ENCODE assay signal across 8 cellular contexts in the genomic region with DNA sequence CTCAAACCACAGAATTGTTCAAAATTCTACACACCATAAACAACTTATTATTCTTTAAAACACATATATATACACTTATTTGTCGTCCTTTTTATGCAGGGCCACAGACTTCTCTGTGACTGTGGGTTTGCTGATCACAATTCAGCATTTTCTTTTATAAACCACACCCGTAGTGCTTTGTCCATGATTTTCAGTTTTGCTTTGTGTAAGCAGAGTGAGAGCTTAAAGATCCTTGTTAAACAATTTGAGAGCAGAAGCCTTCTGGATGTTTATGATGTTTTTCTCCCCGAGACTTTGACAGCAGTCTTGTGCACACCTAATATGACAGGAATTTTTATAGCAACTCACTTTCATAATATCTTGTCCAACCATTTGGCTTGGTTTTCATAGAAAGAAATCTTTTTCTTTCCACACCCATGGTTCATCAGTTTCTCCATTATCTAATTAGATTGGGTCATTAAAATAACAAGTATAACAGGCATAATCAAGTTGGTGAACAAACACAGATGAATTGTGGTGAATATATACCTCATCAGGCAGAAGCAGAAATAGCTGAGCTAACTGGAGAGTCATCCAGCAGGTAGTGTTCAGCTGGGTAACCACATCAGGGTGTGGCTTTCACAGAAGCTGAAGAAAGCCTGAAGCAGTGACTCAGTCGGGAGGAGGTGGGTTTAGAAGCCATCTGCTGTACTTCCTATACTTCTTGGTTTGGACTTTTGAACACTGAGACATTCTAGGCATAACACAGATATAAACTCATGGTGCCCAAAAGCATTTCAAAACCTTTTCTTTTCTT. TPM values are rescaled to one million over a fixed set of nuclear protein-coding genes. Genes with fewer than 3 reads are reported as not detected.
DNase-seq lines count a peak whose midpoint lies in the region; ATAC-seq and TF ChIP-seq lines count a peak whose summit lies in the region.

No MANE protein-coding gene starts in this region.

- peak; percentile 99 for ATAC-seq in HCT116

- no peaks in the 10 kb centered on the region for H3K9me2 ChIP-seq in HCT116 (ENCODE audit: insufficient read depth)

- no peaks in the 10 kb centered on the region for H3K9me3 ChIP-seq in HCT116 (ENCODE audit: control insufficient read depth in 1 of 2, insufficient read depth in 1 of 2, low read depth in 1 of 2, low read length in 2 of 2)
- no peaks in the 10 kb centered on the region for H3K9me3 ChIP-seq in osteoblast (ENCODE audit: low read depth, low read length)

- no peak overlapping the region for H3K9ac ChIP-seq in HCT116 (ENCODE audit: low read length)

- H3K36me3 ChIP-seq in HCT116 (ENCODE audit: control insufficient read depth in 1 of 2, insufficient read depth in 2 of 2, low read length in 2 of 2) (no peaks in the 10 kb centered on the region), osteoblast (ENCODE audit: insufficient read depth, low read length) (no peaks in the 10 kb centered on the region)

- TF ChIP-seq POLR2A in HCT116 (IDR thresholded peaks at IDR 0.05; ENCODE audit: borderline replicate concordance, extremely low read depth, insufficient read depth, insufficient read length): no peak

- no peak for TF ChIP-seq RAD21 in HCT116 (IDR thresholded peaks at IDR 0.05; ENCODE audit: low read depth)

- RAD21 ChIA-PET in HCT116 (lab: Charles Lee; ENCODE audit: low non-redundant PET in 1 of 2, low total read pairs in 2 of 2, uncharacterized antibody in 2 of 2, unreplicated experiment in 2 of 2): no interaction called here

- DNase-seq in HCT116 (ENCODE audit: low read depth, low spot score) (peak; percentile 65), T-helper 2 cell (peak in 4 of 5 experiments; percentile 17 to 92 (median 38)), astrocyte of the spinal cord (ENCODE audit: low read depth, low spot score) (peak; percentile 81), NCI-H524 treated with DMSO at 0.1 percent for 48 hours (lab: John Stamatoyannopoulos, UW) (no peak), osteoblast (ENCODE audit: insufficient read length, low spot score, missing footprints) (no peak), NCI-H2081 treated with DMSO at 0.1 percent for 48 hours (lab: John Stamatoyannopoulos, UW) (no peak), globus pallidus (ENCODE audit: low spot score) (no peak)
- peak; percentile 21 to 75 for DNase-seq in stimulated activated CD4-positive, alpha-beta T cell treated with anti-CD3 and anti-CD28 coated beads, Interleukin-4, amount 100 ng/mL, for 4 hours

- peak overlapping the region; percentile 41 for H2AFZ ChIP-seq in HCT116 (ENCODE audit: low read depth, low read length, poor library complexity, severe bottlenecking)
- no peak overlapping the region for H2AFZ ChIP-seq in osteoblast (ENCODE audit: low read length)

- intact Hi-C loops in HCT116 (cut with micrococcal nuclease): no loop called here

- H3K4me3 ChIP-seq in HCT116 (replicated peaks in 1 of 2; ENCODE audit: low read depth in 1 of 2, low read length in 2 of 2): no peak overlapping the region
- no peak overlapping the region for H3K4me3 ChIP-seq in astrocyte of the spinal cord (ENCODE audit: low read depth, low read length)
- no peak overlapping the region for H3K4me3 ChIP-seq in osteoblast (ENCODE audit: insufficient read depth, low read length)

- in situ Hi-C loops in astrocyte of the spinal cord (cut with HindIII; ENCODE audit: low sequenced_read_pairs): no loop called here

- POLR2A ChIA-PET in HCT116 (lab: Charles Lee): interaction anchor here (1.3 kb wide), 1 partner anchor 9 kb away, joined by 3 read pairs; no protein-coding TSS in a partner anchor

- no peak for TF ChIP-seq CTCF in HCT116 (IDR thresholded peaks at IDR 0.05 in 2 of 3, conservative IDR thresholded peaks at IDR 0.05 in 1 of 3; ENCODE audit: borderline replicate concordance in 1 of 3, insufficient read depth in 1 of 3, low read depth in 2 of 3, low read length in 2 of 3)
- no peak for TF ChIP-seq CTCF in astrocyte of the spinal cord (IDR thresholded peaks at IDR 0.05; ENCODE audit: low read depth, low read length)
- TF ChIP-seq CTCF in osteoblast (IDR thresholded peaks at IDR 0.05; ENCODE audit: extremely low read depth, low read depth, low read length): no peak

- H3K4me1 ChIP-seq in HCT116 (ENCODE audit: control insufficient read depth in 1 of 2, insufficient read depth in 2 of 2, low read length in 2 of 2) (peaks cover 11 to 15% of the 10 kb centered on the region in 2 experiments), osteoblast (ENCODE audit: insufficient read depth, low read length) (no peaks in the 10 kb centered on the region)

- no peaks in the 10 kb centered on the region for H4K20me1 ChIP-seq in HCT116 (ENCODE audit: insufficient read depth)
- no peaks in the 10 kb centered on the region for H4K20me1 ChIP-seq in osteoblast (ENCODE audit: insufficient read depth, low read length)

- H3K27ac ChIP-seq in HCT116 (ENCODE audit: low read depth, low read length): no peak overlapping the region
- H3K27ac ChIP-seq in osteoblast (ENCODE audit: low read depth, low read length): no peak overlapping the region

- BruUV-seq in HCT116 (replicated peaks; lab: Mats Ljungman, UMichigan): no TSS peak

- peak overlapping the region; percentile 51 for H3K4me2 ChIP-seq in HCT116 (ENCODE audit: low read length)
- no peak overlapping the region for H3K4me2 ChIP-seq in osteoblast (ENCODE audit: insufficient read depth, low read length)

- CTCF ChIA-PET in HCT116 (lab: Charles Lee): interaction anchor here (1.3 kb wide), 1 partner anchor 9 kb away, joined by 6 read pairs; no protein-coding TSS in a partner anchor

- H3K79me2 ChIP-seq in HCT116 (ENCODE audit: insufficient read depth, low read length): no peaks in the 10 kb centered on the region
- no peaks in the 10 kb centered on the region for H3K79me2 ChIP-seq in osteoblast (ENCODE audit: insufficient read depth, low read length)

- H3K27me3 ChIP-seq in HCT116 (ENCODE audit: insufficient read depth, low read length): no peaks in the 10 kb centered on the region
- H3K27me3 ChIP-seq in osteoblast (ENCODE audit: insufficient read depth, low read length): no peaks in the 10 kb centered on the region

TF ChIP-seq in HCT116, 20 proteins besides CTCF, POLR2A, EP300 and RAD21 (continues in another document):
- TF ChIP-seq ELF1 (IDR thresholded peaks at IDR 0.05; ENCODE audit: borderline replicate concordance, low read depth) (no peak), FOSL1 (IDR thresholded peaks at IDR 0.05; ENCODE audit: low read depth) (peak; percentile 60), SRF (IDR thresholded peaks at IDR 0.05; ENCODE audit: low read depth) (no peak), YY1 (IDR thresholded peaks at IDR 0.05; ENCODE audit: extremely low read depth, insufficient replicate concordance, low read depth, low read length) (no peak), EZH2phosphoT487 (IDR thresholded peaks at IDR 0.05; ENCODE audit: borderline replicate concordance) (no peak), EGR1 (IDR thresholded peaks at IDR 0.05; ENCODE audit: low read depth) (no peak), ZFX (IDR thresholded peaks at IDR 0.05) (no peak), ZNF274 (IDR thresholded peaks at IDR 0.05; ENCODE audit: low read depth, low read length) (no peak)
- TF ChIP-seq, protein P1, sequence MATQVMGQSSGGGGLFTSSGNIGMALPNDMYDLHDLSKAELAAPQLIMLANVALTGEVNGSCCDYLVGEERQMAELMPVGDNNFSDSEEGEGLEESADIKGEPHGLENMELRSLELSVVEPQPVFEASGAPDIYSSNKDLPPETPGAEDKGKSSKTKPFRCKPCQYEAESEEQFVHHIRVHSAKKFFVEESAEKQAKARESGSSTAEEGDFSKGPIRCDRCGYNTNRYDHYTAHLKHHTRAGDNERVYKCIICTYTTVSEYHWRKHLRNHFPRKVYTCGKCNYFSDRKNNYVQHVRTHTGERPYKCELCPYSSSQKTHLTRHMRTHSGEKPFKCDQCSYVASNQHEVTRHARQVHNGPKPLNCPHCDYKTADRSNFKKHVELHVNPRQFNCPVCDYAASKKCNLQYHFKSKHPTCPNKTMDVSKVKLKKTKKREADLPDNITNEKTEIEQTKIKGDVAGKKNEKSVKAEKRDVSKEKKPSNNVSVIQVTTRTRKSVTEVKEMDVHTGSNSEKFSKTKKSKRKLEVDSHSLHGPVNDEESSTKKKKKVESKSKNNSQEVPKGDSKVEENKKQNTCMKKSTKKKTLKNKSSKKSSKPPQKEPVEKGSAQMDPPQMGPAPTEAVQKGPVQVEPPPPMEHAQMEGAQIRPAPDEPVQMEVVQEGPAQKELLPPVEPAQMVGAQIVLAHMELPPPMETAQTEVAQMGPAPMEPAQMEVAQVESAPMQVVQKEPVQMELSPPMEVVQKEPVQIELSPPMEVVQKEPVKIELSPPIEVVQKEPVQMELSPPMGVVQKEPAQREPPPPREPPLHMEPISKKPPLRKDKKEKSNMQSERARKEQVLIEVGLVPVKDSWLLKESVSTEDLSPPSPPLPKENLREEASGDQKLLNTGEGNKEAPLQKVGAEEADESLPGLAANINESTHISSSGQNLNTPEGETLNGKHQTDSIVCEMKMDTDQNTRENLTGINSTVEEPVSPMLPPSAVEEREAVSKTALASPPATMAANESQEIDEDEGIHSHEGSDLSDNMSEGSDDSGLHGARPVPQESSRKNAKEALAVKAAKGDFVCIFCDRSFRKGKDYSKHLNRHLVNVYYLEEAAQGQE (IDR thresholded peaks at IDR 0.05; ENCODE audit: low read depth): no peak
- TF ChIP-seq, protein P2, sequence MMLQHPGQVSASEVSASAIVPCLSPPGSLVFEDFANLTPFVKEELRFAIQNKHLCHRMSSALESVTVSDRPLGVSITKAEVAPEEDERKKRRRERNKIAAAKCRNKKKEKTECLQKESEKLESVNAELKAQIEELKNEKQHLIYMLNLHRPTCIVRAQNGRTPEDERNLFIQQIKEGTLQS (IDR thresholded peaks at IDR 0.05): no peak
- TF ChIP-seq, protein P3, sequence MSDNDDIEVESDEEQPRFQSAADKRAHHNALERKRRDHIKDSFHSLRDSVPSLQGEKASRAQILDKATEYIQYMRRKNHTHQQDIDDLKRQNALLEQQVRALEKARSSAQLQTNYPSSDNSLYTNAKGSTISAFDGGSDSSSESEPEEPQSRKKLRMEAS (IDR thresholded peaks at IDR 0.05): 0 out of 2 replicates have a peak, but pooled peaks have one; percentile 29

RNA-seq across cellular contexts. Expression of a gene that starts 57.1 kb away (rescaled TPM):
- total RNA-seq in HCT116 (2021; ENCODE audit: unreplicated experiment) (12.1 TPM), osteoblast (25.0 and 28.6 TPM in 2 replicates)
- polyA plus RNA-seq in HCT116 (2012): 9.6 and 10.1 TPM in 2 replicates

Comparison
In these comparisons a context has a peak if more than half of its experiments do, and no peak if none do; other contexts are left out.
1. DNase-seq: peak in HCT116 (single experiment), T-helper 2 cell (4 of 5), astrocyte of the spinal cord (single experiment) and stimulated activated CD4-positive, alpha-beta T cell treated with anti-CD3 and anti-CD28 coated beads, Interleukin-4, amount 100 ng/mL, for 4 hours (2 of 2); none in NCI-H524 treated with DMSO at 0.1 percent for 48 hours (single experiment), osteoblast (single experiment), NCI-H2081 treated with DMSO at 0.1 percent for 48 hours (single experiment) and globus pallidus (single experiment).